Comparison of ENCODE assay signal across 7 cellular contexts in the genomic region with DNA sequence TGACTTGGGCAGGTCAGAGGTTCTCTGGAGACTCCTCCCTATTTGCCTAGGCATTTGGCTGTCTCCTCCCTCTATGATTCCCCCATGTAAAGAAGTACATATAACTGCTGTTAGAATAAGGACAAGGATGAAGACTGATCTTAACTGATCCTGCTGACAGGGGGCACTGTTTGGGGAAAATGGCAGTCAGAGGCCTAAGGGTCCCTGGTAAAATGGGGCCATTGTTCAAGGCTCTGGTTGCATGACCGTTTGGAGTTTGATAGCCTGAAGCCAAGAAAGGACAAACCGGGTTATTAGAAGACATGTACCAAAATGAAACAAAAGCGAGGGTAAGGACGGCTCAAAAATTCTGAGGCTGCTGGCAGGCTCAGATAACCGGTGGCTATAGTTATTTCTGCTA.
"Had no signal": no experiment of that assay in that cellular context is flagged by ENCODE, and none has a peak within 500 bp of the region (broad histone marks: within the 10 kb centered on the region; RNA-seq: fewer than 3 reads in every experiment).

No MANE protein-coding gene starts in this region.

- DNase-seq: H7, HCEC 1CT, IMR-90, KG1 had no signal

- H2AFZ ChIP-seq: GM23338 had no signal

- FAIRE-seq: HTR-8/SVneo, K562 had no signal

- H3K4me3 ChIP-seq: GM23338, K562 had no signal

- H3K4me2 ChIP-seq: GM23338 had no signal

- ATAC-seq: GM23338, K562 had no signal
